In genomic region chr15:70241031-70241430, GRCh38 we compare ENCODE assay signal across 20 cellular contexts.
"Had no signal": no experiment of that assay in that cellular context is flagged by ENCODE, and none has a peak within 500 bp of the region (broad histone marks: within the 10 kb centered on the region; RNA-seq: fewer than 3 reads in every experiment).

No MANE protein-coding gene starts in this region.

- H3K27me3 ChIP-seq: gastrocnemius medialis, stomach, suprapubic skin, tibial nerve had no signal

- H3K27ac Mint-ChIP-seq: activated CD4-positive, alpha-beta memory T cell treated with anti-CD3 and anti-CD28 coated beads for 36 hours; activated CD8-positive, alpha-beta memory T cell treated with anti-CD3 and anti-CD28 coated beads, Interleukin-2, amount 10 ng/mL, durations not matched to agents 7 days and 5 days; activated naive CD8-positive, alpha-beta T cell; natural killer cell treated with Interleukin-12 subunit alpha and Interleukin-12 subunit beta and Interleukin-15 and Interleukin-18, amount 100 ng/mL, for 72 hours had no signal

- H3K36me3 Mint-ChIP-seq: activated CD4-positive, alpha-beta memory T cell treated with anti-CD3 and anti-CD28 coated beads for 36 hours; activated CD8-positive, alpha-beta memory T cell treated with anti-CD3 and anti-CD28 coated beads, Interleukin-2, amount 10 ng/mL, durations not matched to agents 7 days and 5 days; activated naive CD8-positive, alpha-beta T cell; natural killer cell treated with Interleukin-12 subunit alpha and Interleukin-12 subunit beta and Interleukin-15 and Interleukin-18, amount 100 ng/mL, for 72 hours had no signal

- DNase-seq: activated CD4-positive, alpha-beta memory T cell treated with anti-CD3 and anti-CD28 coated beads for 36 hours; activated CD4-positive, alpha-beta T cell treated with anti-CD3 and anti-CD28 coated beads for 4 hours; activated CD4-positive, CD25-positive, alpha-beta regulatory T cell; activated CD8-positive, alpha-beta memory T cell treated with anti-CD3 and anti-CD28 coated beads, Interleukin-2, amount 10 ng/mL, durations not matched to agents 7 days and 5 days; activated gamma-delta T cell treated with Interleukin-2 at 50 U/mL for 16 hours; activated T-cell treated with anti-CD3 and anti-CD28 coated beads for 4 hours; cerebellar nuclear complex; esophagus squamous epithelium; gastrocnemius medialis; hippocampal formation; left ventricle myocardium inferior; midbrain; retina; stimulated activated CD4-positive, alpha-beta T cell treated with anti-CD3 and anti-CD28 coated beads, Interleukin-4, amount 100 ng/mL, for 24 hours; stomach had no signal

- H3K36me3 ChIP-seq: esophagus squamous epithelium, gastrocnemius medialis, left ventricle myocardium inferior, stomach, suprapubic skin, tibial nerve had no signal

- H3K4me1 ChIP-seq: left ventricle myocardium inferior, suprapubic skin had no signal

- H3K9me3 ChIP-seq: esophagus squamous epithelium, gastrocnemius medialis, left ventricle myocardium inferior, stomach, suprapubic skin, tibial nerve had no signal

- H3K4me3 ChIP-seq: coronary artery, esophagus squamous epithelium, gastrocnemius medialis, left ventricle myocardium inferior, stomach, suprapubic skin, tibial nerve had no signal

- H3K4me3 Mint-ChIP-seq: activated CD4-positive, alpha-beta memory T cell treated with anti-CD3 and anti-CD28 coated beads for 36 hours; activated CD8-positive, alpha-beta memory T cell treated with anti-CD3 and anti-CD28 coated beads, Interleukin-2, amount 10 ng/mL, durations not matched to agents 7 days and 5 days; activated naive CD8-positive, alpha-beta T cell; natural killer cell treated with Interleukin-12 subunit alpha and Interleukin-12 subunit beta and Interleukin-15 and Interleukin-18, amount 100 ng/mL, for 72 hours had no signal

- H3K9me3 Mint-ChIP-seq: activated CD4-positive, alpha-beta memory T cell treated with anti-CD3 and anti-CD28 coated beads for 36 hours; natural killer cell treated with Interleukin-12 subunit alpha and Interleukin-12 subunit beta and Interleukin-15 and Interleukin-18, amount 100 ng/mL, for 72 hours had no signal

- H3K27me3 Mint-ChIP-seq: activated naive CD8-positive, alpha-beta T cell had no signal

- ATAC-seq: activated CD8-positive, alpha-beta memory T cell treated with anti-CD3 and anti-CD28 coated beads, Interleukin-2, amount 10 ng/mL, durations not matched to agents 7 days and 5 days; gastrocnemius medialis; natural killer cell treated with Interleukin-12 subunit alpha and Interleukin-12 subunit beta and Interleukin-15 and Interleukin-18, amount 100 ng/mL, for 72 hours had no signal

- H3K27ac ChIP-seq: coronary artery, esophagus squamous epithelium, gastrocnemius medialis, left ventricle myocardium inferior, stomach, suprapubic skin, tibial nerve had no signal
